In genomic region chr2:148023861-148024260, GRCh38 we compare ENCODE assay signal across 9 cellular contexts. TPM values are rescaled to one million over a fixed set of nuclear protein-coding genes. Genes with fewer than 3 reads are reported as not detected.
A peak's percentile ranks its signal among the peaks of the same experiment; 100 is the strongest.
DNase-seq lines count a peak whose midpoint lies in the region; ATAC-seq, FAIRE-seq and TF ChIP-seq lines count a peak whose summit lies in the region.
"Had no signal": no experiment of that assay in that cellular context is flagged by ENCODE, and none has a peak within 500 bp of the region (broad histone marks: within the 10 kb centered on the region; RNA-seq: fewer than 3 reads in every experiment).

No MANE protein-coding gene starts in this region.

- no peak overlapping the region for H3K27ac Mint-ChIP-seq in mesothelial cell of epicardium

- no peaks in the 10 kb centered on the region for H3K36me3 Mint-ChIP-seq in mesothelial cell of epicardium

- H3K27ac ChIP-seq in OCI-LY3 (ENCODE audit: low read length) = no peak overlapping the region

- H3K4me2 ChIP-seq in OCI-LY3 (ENCODE audit: low read length) = peak overlapping the region; percentile 87

- H3K79me2 ChIP-seq in OCI-LY3 (ENCODE audit: low read length) = peaks cover 72% of the 10 kb centered on the region

- DNase-seq in mesothelial cell of epicardium (ENCODE audit: low spot score in 2 of 2, unreplicated experiment in 2 of 2) (no peak), UCSD-AML1 (lab: John Stamatoyannopoulos, UW; ENCODE audit: unreplicated experiment) (no peak), AG08395 (ENCODE audit: low spot score) (no peak), activated gamma-delta T cell treated with Interleukin-2 at 50 U/mL for 16 hours (no peak), HTR-8/SVneo (ENCODE audit: insufficient read length, low spot score) (no peak)
- DNase-seq: NCI-H446 treated with DMSO at 0.1 percent for 48 hours had no signal

- no peak overlapping the region for H3K4me3 ChIP-seq in OCI-LY3 (ENCODE audit: low read length)

- H3K9me3 ChIP-seq in OCI-LY3 (ENCODE audit: insufficient read depth, low read length) = no peaks in the 10 kb centered on the region

- H3K4me1 ChIP-seq in OCI-LY3 (ENCODE audit: low read length) = peaks cover 25% of the 10 kb centered on the region

- TF ChIP-seq CTCF in OCI-LY3 (IDR thresholded peaks at IDR 0.05; ENCODE audit: low read depth, low read length) = no peak
- TF ChIP-seq CTCF in mesothelial cell of epicardium (IDR thresholded peaks at IDR 0.05; ENCODE audit: unreplicated experiment) = no peak

- H3K36me3 ChIP-seq in OCI-LY3 (replicated peaks; ENCODE audit: low read depth, low read length) = peaks cover 6% of the 10 kb centered on the region

- H3K9me3 Mint-ChIP-seq in mesothelial cell of epicardium = no peaks in the 10 kb centered on the region

- no peak for FAIRE-seq in HTR-8/SVneo (lab: Jason Lieb, UNC)

- H3K4me1 Mint-ChIP-seq in mesothelial cell of epicardium = peaks cover 32% of the 10 kb centered on the region

- H3K27me3 Mint-ChIP-seq in mesothelial cell of epicardium (ENCODE audit: low read depth) = no peaks in the 10 kb centered on the region

- ATAC-seq in GM18519 (IDR thresholded peaks at IDR 0.05; ENCODE audit: low FRiP score, unreplicated experiment) = peak; percentile 53
- peak; percentile 41 for ATAC-seq in GM21717 (IDR thresholded peaks at IDR 0.05; ENCODE audit: unreplicated experiment)

- H3K9ac ChIP-seq in OCI-LY3 (ENCODE audit: low read length) = no peak overlapping the region

- H2AFZ ChIP-seq in OCI-LY3 (ENCODE audit: low read depth, low read length) = no peak overlapping the region

- H4K20me1 ChIP-seq in OCI-LY3 (ENCODE audit: insufficient read depth, low read length) = no peaks in the 10 kb centered on the region; the same call in 1 of the 2 replicates

- no peaks in the 10 kb centered on the region for H3K27me3 ChIP-seq in OCI-LY3 (ENCODE audit: low read depth, low read length)

- peak overlapping the region; percentile 14 for H3K4me3 Mint-ChIP-seq in mesothelial cell of epicardium

RNA-seq across cellular contexts. Expression of gene MBD5, which starts 3.0 kb away (rescaled TPM):
- 90.7 to 100 TPM (median 97.8 TPM) in 3 replicates for total RNA-seq in mesothelial cell of epicardium

RNA-seq across cellular contexts. Expression of gene ORC4, which starts 3.3 kb away (rescaled TPM):
- total RNA-seq in mesothelial cell of epicardium = 62.7 to 69.8 TPM (median 67.6 TPM) in 3 replicates
